Comparison of ENCODE assay signal across 14 cellular contexts in genomic region chr1:44723064-44723463, GRCh38. TPM values are rescaled to one million over a fixed set of nuclear protein-coding genes. Genes with fewer than 3 reads are reported as not detected.
DNase-seq lines count a peak whose midpoint lies in the region; ATAC-seq and TF ChIP-seq lines count a peak whose summit lies in the region.
"Had no signal": no experiment of that assay in that cellular context is flagged by ENCODE, and none has a peak within 500 bp of the region (broad histone marks: within the 10 kb centered on the region; RNA-seq: fewer than 3 reads in every experiment).

No MANE protein-coding gene starts in this region.

- intact Hi-C loops in CD4-positive, alpha-beta memory T cell (cut with micrococcal nuclease): no loop called here

- no peaks in the 10 kb centered on the region for H3K36me3 ChIP-seq in CD4-positive, alpha-beta memory T cell (ENCODE audit: insufficient read depth, low read length)

- peak overlapping the region; percentile 87 to 97 (median 94) for H3K27ac Mint-ChIP-seq in CD4-positive, alpha-beta memory T cell
- H3K27ac Mint-ChIP-seq in activated CD4-positive, alpha-beta memory T cell treated with anti-CD3 and anti-CD28 coated beads, Interleukin-2, amount 10 ng/mL, durations not matched to agents 7 days and 5 days: peak overlapping the region; percentile 79

- no peak for TF ChIP-seq CTCF in omental fat pad (IDR thresholded peaks at IDR 0.05)

- POLR2A ChIA-PET in CD4-positive, alpha-beta memory T cell (lab: Charles Lee; ENCODE audit: partially characterized antibody): interaction anchor here (1.0 to 8.6 kb wide), 14 partner anchors 8 to 963 kb away, joined by 3 to 182 read pairs (median 20); partner anchors contain the start of genes BTBD19, DYNLT4, GPBP1L1 and HECTD3
- POLR2A ChIA-PET in activated CD4-positive, alpha-beta memory T cell treated with anti-CD3 and anti-CD28 coated beads, Interleukin-2, amount 10 ng/mL, durations not matched to agents 7 days and 5 days (lab: Charles Lee): interaction anchor here (2.1 to 14.2 kb wide), 10 partner anchors 9 to 617 kb away, joined by 14 to 785 read pairs (median 53); partner anchors contain the start of genes BEST4, BTBD19, EIF2B3 and KIF2C

- H3K27ac ChIP-seq in CD4-positive, alpha-beta memory T cell (ENCODE audit: low read depth, low read length): peak overlapping the region; percentile 50

- peaks cover 0 to 2% of the 10 kb centered on the region in 2 donors for H3K36me3 Mint-ChIP-seq in CD4-positive, alpha-beta memory T cell
- no peaks in the 10 kb centered on the region for H3K36me3 Mint-ChIP-seq in activated CD4-positive, alpha-beta memory T cell treated with anti-CD3 and anti-CD28 coated beads, Interleukin-2, amount 10 ng/mL, durations not matched to agents 7 days and 5 days (ENCODE audit: low read depth)

- peak overlapping the region; percentile 76 to 92 (median 84) for H3K4me3 Mint-ChIP-seq in CD4-positive, alpha-beta memory T cell
- H3K4me3 Mint-ChIP-seq in activated CD4-positive, alpha-beta memory T cell treated with anti-CD3 and anti-CD28 coated beads, Interleukin-2, amount 10 ng/mL, durations not matched to agents 7 days and 5 days: peak overlapping the region; percentile 55

- H3K4me1 ChIP-seq in CD4-positive, alpha-beta memory T cell (ENCODE audit: insufficient read depth, low read length): peaks cover 58% of the 10 kb centered on the region
- peaks cover 71% of the 10 kb centered on the region for H3K4me1 ChIP-seq in mononuclear cell (ENCODE audit: insufficient read depth, low read length)

- CTCF ChIA-PET in CD4-positive, alpha-beta memory T cell (lab: Charles Lee; ENCODE audit: partially characterized antibody): interaction anchor here (0.6 to 1.4 kb wide), 4 partner anchors 8 to 96 kb away, joined by 3 to 6 read pairs (median 4); partner anchors contain the start of gene RNU5D-1
- CTCF ChIA-PET in activated CD4-positive, alpha-beta memory T cell treated with anti-CD3 and anti-CD28 coated beads, Interleukin-2, amount 10 ng/mL, durations not matched to agents 7 days and 5 days (lab: Charles Lee): interaction anchor here (1.1 to 1.6 kb wide), 2 partner anchors 8 to 62 kb away, joined by 3 read pairs; no protein-coding TSS in a partner anchor

- no peaks in the 10 kb centered on the region for H3K9me3 ChIP-seq in CD4-positive, alpha-beta memory T cell (ENCODE audit: control insufficient read depth in 1 of 2, low read length in 2 of 2)
- H3K9me3 ChIP-seq in mononuclear cell (ENCODE audit: low read depth, low read length): no peaks in the 10 kb centered on the region

- no peak for ATAC-seq in HG02642 (IDR thresholded peaks at IDR 0.05; ENCODE audit: poor library complexity, unreplicated experiment)
- no peak for ATAC-seq in HG03457 (IDR thresholded peaks at IDR 0.05; ENCODE audit: unreplicated experiment)
- no peak for ATAC-seq in omental fat pad (ENCODE audit: low FRiP score)

- H3K4me3 ChIP-seq in CD4-positive, alpha-beta memory T cell (ENCODE audit: low read length in 2 of 2): peak overlapping the region in 1 of 2 donors; percentile 45
- peak overlapping the region; percentile 14 for H3K4me3 ChIP-seq in mononuclear cell (ENCODE audit: low read length)

- no peaks in the 10 kb centered on the region for H3K27me3 ChIP-seq in CD4-positive, alpha-beta memory T cell (ENCODE audit: insufficient read depth, low read length)
- H3K27me3 ChIP-seq in mononuclear cell (ENCODE audit: insufficient read depth, low read length): no peaks in the 10 kb centered on the region

- H3K9me3 Mint-ChIP-seq in CD4-positive, alpha-beta memory T cell: no peaks in the 10 kb centered on the region
- no peaks in the 10 kb centered on the region for H3K9me3 Mint-ChIP-seq in activated CD4-positive, alpha-beta memory T cell treated with anti-CD3 and anti-CD28 coated beads, Interleukin-2, amount 10 ng/mL, durations not matched to agents 7 days and 5 days

- DNase-seq in CD4-positive, alpha-beta memory T cell: no peak
- peak; percentile 96 for DNase-seq in KG1 (lab: John Stamatoyannopoulos, UW)
- DNase-seq in activated CD4-positive, alpha-beta memory T cell treated with anti-CD3 and anti-CD28 coated beads, Interleukin-2, amount 10 ng/mL, durations not matched to agents 7 days and 5 days: peak; percentile 35
- DNase-seq in omental fat pad (ENCODE audit: low spot score): no peak
- DNase-seq in GM19240 (ENCODE audit: insufficient read length, low spot score): no peak
- DNase-seq: kidney glomerular epithelial cell, NCI-H2171 treated with DMSO at 0.1 percent for 48 hours had no signal

- no peaks in the 10 kb centered on the region for H3K27me3 Mint-ChIP-seq in CD4-positive, alpha-beta memory T cell
- H3K27me3 Mint-ChIP-seq in activated CD4-positive, alpha-beta memory T cell treated with anti-CD3 and anti-CD28 coated beads, Interleukin-2, amount 10 ng/mL, durations not matched to agents 7 days and 5 days: peaks cover 4% of the 10 kb centered on the region

- peaks cover 46 to 71% (median 55%) of the 10 kb centered on the region in 4 donors for H3K4me1 Mint-ChIP-seq in CD4-positive, alpha-beta memory T cell
- peaks cover 68% of the 10 kb centered on the region for H3K4me1 Mint-ChIP-seq in activated CD4-positive, alpha-beta memory T cell treated with anti-CD3 and anti-CD28 coated beads, Interleukin-2, amount 10 ng/mL, durations not matched to agents 7 days and 5 days

RNA-seq across cellular contexts. Expression of gene RNU5D-1, which starts 7.9 kb away (rescaled TPM):
- not detected for total RNA-seq in CD4-positive, alpha-beta memory T cell
- polyA plus RNA-seq in CD4-positive, alpha-beta memory T cell: not detected
- total RNA-seq in activated CD4-positive, alpha-beta memory T cell treated with anti-CD3 and anti-CD28 coated beads, Interleukin-2, amount 10 ng/mL, durations not matched to agents 7 days and 5 days: not detected
- not detected for total RNA-seq in mononuclear cell
- total RNA-seq in omental fat pad: not detected
- total RNA-seq: cardiac septum, fibroblast of villous mesenchyme, SK-MEL-5, subcutaneous adipose tissue had no signal

RNA-seq across cellular contexts. Expression of gene KIF2C, which starts 16.6 kb away (rescaled TPM):
- 1 to 10 TPM; 1.4 to 1.5 TPM for total RNA-seq in CD4-positive, alpha-beta memory T cell
- polyA plus RNA-seq in CD4-positive, alpha-beta memory T cell: under 1 TPM in 1 of 2 donors, not detected in 1; 0.16 TPM
- total RNA-seq in activated CD4-positive, alpha-beta memory T cell treated with anti-CD3 and anti-CD28 coated beads, Interleukin-2, amount 10 ng/mL, durations not matched to agents 7 days and 5 days: 100 to 1,000 TPM; 105 to 106 TPM
- total RNA-seq in mononuclear cell (0.21 TPM), omental fat pad (1 to 10 TPM in 2 of 4 donors, under 1 TPM in 2; 0.19 to 2.8 (median 0.93) TPM)

RNA-seq across cellular contexts. Expression of gene ARMH1, which starts 48.5 kb away (rescaled TPM):
- total RNA-seq in CD4-positive, alpha-beta memory T cell: 10 to 100 TPM; 64.0 to 74.5 TPM
- polyA plus RNA-seq in CD4-positive, alpha-beta memory T cell: 10 to 100 TPM; 26.0 to 30.4 TPM
- 10 to 100 TPM; 20.8 to 21.2 TPM for total RNA-seq in activated CD4-positive, alpha-beta memory T cell treated with anti-CD3 and anti-CD28 coated beads, Interleukin-2, amount 10 ng/mL, durations not matched to agents 7 days and 5 days
- total RNA-seq in mononuclear cell: 30.0 TPM
- 1 to 10 TPM in 3 of 4 donors, under 1 TPM in 1; 0.47 to 2.4 (median 1.2) TPM for total RNA-seq in omental fat pad

RNA-seq across cellular contexts. Expression of gene TMEM53, which starts 48.8 kb away (rescaled TPM):
- total RNA-seq in CD4-positive, alpha-beta memory T cell: 1 to 10 TPM; 1.7 to 2.2 TPM
- polyA plus RNA-seq in CD4-positive, alpha-beta memory T cell: 1 to 10 TPM; 3.5 to 5.7 TPM
- 1 to 10 TPM; 4.3 to 5.6 TPM for total RNA-seq in activated CD4-positive, alpha-beta memory T cell treated with anti-CD3 and anti-CD28 coated beads, Interleukin-2, amount 10 ng/mL, durations not matched to agents 7 days and 5 days
- total RNA-seq in mononuclear cell: 0.52 TPM
- total RNA-seq in omental fat pad: 10 to 100 TPM in 3 of 4 donors, 1 to 10 TPM in 1; 7.6 to 14.0 (median 10.3) TPM

RNA-seq across cellular contexts. Expression of gene RPS8, which starts 52.3 kb away (rescaled TPM):
- 1,000 to 10,000 TPM; 2,728 to 2,811 TPM for total RNA-seq in CD4-positive, alpha-beta memory T cell
- polyA plus RNA-seq in CD4-positive, alpha-beta memory T cell: 1,000 to 10,000 TPM in 1 of 2 donors, 100 to 1,000 TPM in 1; 778 to 1,323 TPM
- 1,000 to 10,000 TPM; 1,610 to 1,658 TPM for total RNA-seq in activated CD4-positive, alpha-beta memory T cell treated with anti-CD3 and anti-CD28 coated beads, Interleukin-2, amount 10 ng/mL, durations not matched to agents 7 days and 5 days
- 2,122 TPM for total RNA-seq in mononuclear cell
- total RNA-seq in omental fat pad: 1,000 to 10,000 TPM; 1,945 to 2,684 (median 2,276) TPM

Comparison
In these comparisons a context has a peak if more than half of its experiments do, and no peak if none do; other contexts are left out.
1. DNase-seq: peak in KG1 (single experiment) and activated CD4-positive, alpha-beta memory T cell treated with anti-CD3 and anti-CD28 coated beads, Interleukin-2, amount 10 ng/mL, durations not matched to agents 7 days and 5 days (single experiment); none in CD4-positive, alpha-beta memory T cell (0 of 5), omental fat pad (single experiment) and GM19240 (single experiment).
2. RNA of gene KIF2C, which starts 16.6 kb away (total RNA-seq): 105 to 106 TPM in activated CD4-positive, alpha-beta memory T cell treated with anti-CD3 and anti-CD28 coated beads, Interleukin-2, amount 10 ng/mL, durations not matched to agents 7 days and 5 days; 1.4 to 1.5 TPM in CD4-positive, alpha-beta memory T cell, 0.19 to 2.8 TPM in omental fat pad and 0.21 TPM in mononuclear cell (single experiment); every median in the first group is over 10 times any median in the second.